Comparison of ENCODE assay signal across 8 cellular contexts in genomic region chr3:143972155-143972494, GRCh38. TPM values are rescaled to one million over a fixed set of nuclear protein-coding genes. Genes with fewer than 3 reads are reported as not detected.
DNase-seq lines count a peak whose midpoint lies in the region; ATAC-seq and TF ChIP-seq lines count a peak whose summit lies in the region.

No MANE protein-coding gene starts in this region.

- H3K9me2 ChIP-seq in Karpas-422 (replicated peaks; ENCODE audit: insufficient read depth, low read length), result no peaks in the 10 kb centered on the region

- peak overlapping the region; percentile 87 for H3K9ac ChIP-seq in Karpas-422 (ENCODE audit: low read length)

- ATAC-seq in mucosa of descending colon (no peak), aorta (ENCODE audit: low FRiP score) (peak; percentile 34), GM19452 (IDR thresholded peaks at IDR 0.05; ENCODE audit: unreplicated experiment) (no peak), GM21528 (IDR thresholded peaks at IDR 0.05; ENCODE audit: low FRiP score, unreplicated experiment) (no peak)

- peak overlapping the region; percentile 86 for H3K27ac ChIP-seq in Karpas-422 (ENCODE audit: low read length)
- peak overlapping the region; percentile 93 to 99 for H3K27ac ChIP-seq in coronary artery
- peak overlapping the region; percentile 50 to 98 for H3K27ac ChIP-seq in aorta (ENCODE audit: low read depth in 1 of 2, low read length in 2 of 2)

- H3K36me3 ChIP-seq in BE2C (no peaks in the 10 kb centered on the region), Karpas-422 (ENCODE audit: insufficient read depth, low read length) (no peaks in the 10 kb centered on the region), mucosa of descending colon (ENCODE audit: low read depth) (no peaks in the 10 kb centered on the region), aorta (ENCODE audit: control insufficient read depth in 1 of 2, insufficient read depth in 2 of 2, low read length in 1 of 2) (no peaks in the 10 kb centered on the region)

- H3K4me3 ChIP-seq in BE2C (ENCODE audit: low read depth, low read length) (peak overlapping the region; percentile 72), Karpas-422 (ENCODE audit: low read length) (peak overlapping the region; percentile 95), coronary artery (peak overlapping the region; percentile 93), mucosa of descending colon (peak overlapping the region; percentile 52), aorta (ENCODE audit: low read length in 2 of 2) (peak overlapping the region; percentile 73 to 85)

- H3K4me1 ChIP-seq in BE2C (no peaks in the 10 kb centered on the region), Karpas-422 (ENCODE audit: low read length) (peaks cover 43% of the 10 kb centered on the region), mucosa of descending colon (ENCODE audit: low read depth) (peaks cover 10% of the 10 kb centered on the region), aorta (ENCODE audit: control insufficient read depth in 1 of 2, insufficient read depth in 2 of 2, low read length in 2 of 2) (peaks cover 0 to 1% of the 10 kb centered on the region in 2 donors)

- peaks cover 38% of the 10 kb centered on the region for H4K20me1 ChIP-seq in Karpas-422 (ENCODE audit: insufficient read depth, low read depth, low read length)

- peaks cover 44% of the 10 kb centered on the region for H3K27me3 ChIP-seq in BE2C
- no peaks in the 10 kb centered on the region for H3K27me3 ChIP-seq in Karpas-422 (ENCODE audit: low read length)
- H3K27me3 ChIP-seq in aorta (ENCODE audit: control insufficient read depth in 1 of 2, insufficient read depth in 2 of 2, low read length in 1 of 2), result no peaks in the 10 kb centered on the region

- DNase-seq in BE2C (no peak), Karpas-422 (no peak), coronary artery (ENCODE audit: low spot score) (peak; percentile 85), mucosa of descending colon (no peak), aorta (no peak), H4 (ENCODE audit: low spot score) (no peak)

- H3K79me2 ChIP-seq in Karpas-422 (ENCODE audit: low read length), result peaks cover 43% of the 10 kb centered on the region

- peak overlapping the region; percentile 92 for H3K4me2 ChIP-seq in Karpas-422 (ENCODE audit: low read depth, low read length, poor library complexity, severe bottlenecking)

- peak overlapping the region; percentile 95 for H2AFZ ChIP-seq in Karpas-422 (ENCODE audit: low read length)

- no peak for TF ChIP-seq CTCF in BE2C (IDR thresholded peaks at IDR 0.05; ENCODE audit: low read depth, low read length)
- TF ChIP-seq CTCF in coronary artery (IDR thresholded peaks at IDR 0.05), result no peak
- no peak for TF ChIP-seq CTCF in mucosa of descending colon (IDR thresholded peaks at IDR 0.05)

- H3K9me3 ChIP-seq in BE2C (no peaks in the 10 kb centered on the region), Karpas-422 (ENCODE audit: low read length) (no peaks in the 10 kb centered on the region), mucosa of descending colon (no peaks in the 10 kb centered on the region), aorta (ENCODE audit: control insufficient read depth, low read length) (no peaks in the 10 kb centered on the region)

- 0% methylated on average over 13 to 40 of the region's 40 CpGs for WGBS in aorta, 2 donors

- intact Hi-C loops in mucosa of descending colon (cut with DNase I, micrococcal nuclease) (no loop called here), aorta (cut with DNase I) (loop anchor here in 1 of 2 donors (10.0 kb wide), 1 partner anchor 143 kb away; no protein-coding TSS in a partner anchor)

RNA-seq across cellular contexts. Expression of gene DIPK2A, which starts 0.5 kb away (rescaled TPM):
- polyA plus RNA-seq in BE2C (2012; ENCODE audit: insufficient read depth, insufficient read length, low read depth), result 0.42 TPM
- 41.9 and 51.6 TPM in 2 replicates for total RNA-seq in Karpas-422 (2014; rRNA removed; shearing (Covaris generic); ENCODE audit: low replicate concordance)
- total RNA-seq in mucosa of descending colon (10 to 100 TPM; 14.2 to 30.1 (median 14.7) TPM), aorta (10 to 100 TPM; 30.2 to 36.1 TPM)
- 10 to 100 TPM; 12.8 to 13.8 TPM for polyA plus RNA-seq in aorta
- 27.4 and 42.1 TPM in 2 replicates for total RNA-seq in H4 (2014; rRNA removed; shearing (Covaris generic))
